In genomic region chr19:15398501-15399233, GRCh38 we compare ENCODE assay signal across 19 cellular contexts.
"Had no signal": no experiment of that assay in that cellular context is flagged by ENCODE, and none has a peak within 500 bp of the region (broad histone marks: within the 10 kb centered on the region; RNA-seq: fewer than 3 reads in every experiment).

No MANE protein-coding gene starts in this region.

- H3K4me3 Mint-ChIP-seq: activated B cell treated with CpG ODN at 0.5 μM for 24 hours; activated CD8-positive, alpha-beta T cell treated with anti-CD3 and anti-CD28 coated beads for 36 hours; activated naive CD8-positive, alpha-beta T cell; activated T-cell treated with anti-CD3 and anti-CD28 coated beads, Interleukin-2, amount 50 U/mL, for 72 hours; brain; central memory CD8-positive, alpha-beta T cell; T-helper 2 cell treated with Interferon-gamma antibody and Interleukin-4, amounts not matched to agents 5 μg/mL and 100 μg/mL, for 36 hours had no signal

- ATAC-seq: activated CD8-positive, alpha-beta T cell treated with anti-CD3 and anti-CD28 coated beads for 36 hours; activated T-cell treated with anti-CD3 and anti-CD28 coated beads, Interleukin-2, amount 50 U/mL, for 72 hours; foreskin keratinocyte; upper lobe of right lung had no signal

- H3K9me3 ChIP-seq: thoracic aorta, upper lobe of right lung had no signal

- H3K4me3 ChIP-seq: coronary artery, thoracic aorta, upper lobe of right lung had no signal

- H3K27me3 ChIP-seq: foreskin keratinocyte, upper lobe of right lung had no signal

- DNase-seq: activated B cell treated with CpG ODN at 0.5 μM for 24 hours; activated CD4-positive, alpha-beta T cell treated with anti-CD3 and anti-CD28 coated beads for 48 hours; activated CD8-positive, alpha-beta T cell treated with anti-CD3 and anti-CD28 coated beads for 36 hours; activated gamma-delta T cell treated with Interleukin-2 at 50 U/mL for 16 hours; activated T-cell treated with anti-CD3 and anti-CD28 coated beads, Interleukin-2, amount 50 U/mL, for 72 hours; amygdala; foreskin keratinocyte; kidney glomerular epithelial cell; midbrain; small intestine; stimulated activated CD4-positive, alpha-beta T cell treated with anti-CD3 and anti-CD28 coated beads, Interleukin-4, amount 100 ng/mL, for 4 hours; stimulated activated CD8-positive, alpha-beta memory T cell treated with anti-CD3 and anti-CD28 coated beads, Interleukin-4, amount 100 ng/mL, for 48 hours; upper lobe of right lung had no signal

- H3K27ac Mint-ChIP-seq: activated B cell treated with CpG ODN at 0.5 μM for 24 hours; activated CD8-positive, alpha-beta T cell treated with anti-CD3 and anti-CD28 coated beads for 36 hours; activated naive CD8-positive, alpha-beta T cell; activated T-cell treated with anti-CD3 and anti-CD28 coated beads, Interleukin-2, amount 50 U/mL, for 72 hours; brain; T-helper 2 cell treated with Interferon-gamma antibody and Interleukin-4, amounts not matched to agents 5 μg/mL and 100 μg/mL, for 36 hours had no signal

- H3K27me3 Mint-ChIP-seq: activated B cell treated with CpG ODN at 0.5 μM for 24 hours; activated CD8-positive, alpha-beta T cell treated with anti-CD3 and anti-CD28 coated beads for 36 hours; activated naive CD8-positive, alpha-beta T cell; central memory CD8-positive, alpha-beta T cell had no signal

- H3K27ac ChIP-seq: coronary artery, foreskin keratinocyte, thoracic aorta, upper lobe of right lung had no signal

- H3K9me3 Mint-ChIP-seq: activated B cell treated with CpG ODN at 0.5 μM for 24 hours; activated CD8-positive, alpha-beta T cell treated with anti-CD3 and anti-CD28 coated beads for 36 hours; activated T-cell treated with anti-CD3 and anti-CD28 coated beads, Interleukin-2, amount 50 U/mL, for 72 hours; brain; central memory CD8-positive, alpha-beta T cell; T-helper 2 cell treated with Interferon-gamma antibody and Interleukin-4, amounts not matched to agents 5 μg/mL and 100 μg/mL, for 36 hours had no signal

- H3K4me1 ChIP-seq: foreskin keratinocyte had no signal
